Comparison of ENCODE assay signal across 8 cellular contexts in genomic region chr20:17530716-17531536, GRCh38. TPM values are rescaled to one million over a fixed set of nuclear protein-coding genes. Genes with fewer than 3 reads are reported as not detected.
DNase-seq lines count a peak whose midpoint lies in the region; ATAC-seq, FAIRE-seq and TF ChIP-seq lines count a peak whose summit lies in the region.

Gene BFSP1 (minus strand): TSS chr20:17531379. CDS start chr20:17531329, 50 bp downstream.

- H3K79me2 ChIP-seq in parathyroid adenoma, result no peaks in the 10 kb centered on the region

- H3K4me1 Mint-ChIP-seq in activated naive CD8-positive, alpha-beta T cell treated with anti-CD3 and anti-CD28 coated beads, Interleukin-2, amount 10 ng/mL, durations not matched to agents 7 days and 5 days, result peaks cover 13% of the 10 kb centered on the region

- DNase-seq in EL (peak; percentile 73), HuH-7.5 (ENCODE audit: low spot score) (peak; percentile 68), RWPE2 (ENCODE audit: low spot score) (no peak), heart right ventricle (peak; percentile 32 to 56), urothelium cell line (ENCODE audit: low spot score) (peak; percentile 84)
- peak; percentile 66 for DNase-seq in activated naive CD8-positive, alpha-beta T cell treated with anti-CD3 and anti-CD28 coated beads, Interleukin-2, amount 10 ng/mL, durations not matched to agents 7 days and 5 days

- H3K9me3 Mint-ChIP-seq in activated naive CD8-positive, alpha-beta T cell treated with anti-CD3 and anti-CD28 coated beads, Interleukin-2, amount 10 ng/mL, durations not matched to agents 7 days and 5 days, result no peaks in the 10 kb centered on the region

- H3K4me1 ChIP-seq in RWPE2 (ENCODE audit: insufficient read depth, poor library complexity, severe bottlenecking) (no peaks in the 10 kb centered on the region), heart right ventricle (peaks cover 0 to 21% (median 5%) of the 10 kb centered on the region in 9 donors), parathyroid adenoma (peaks cover 5% of the 10 kb centered on the region)

- peak within 1 kb of the TSS; percentile 67 for H3K27ac Mint-ChIP-seq in activated naive CD8-positive, alpha-beta T cell treated with anti-CD3 and anti-CD28 coated beads, Interleukin-2, amount 10 ng/mL, durations not matched to agents 7 days and 5 days

- H3K36me3 Mint-ChIP-seq in activated naive CD8-positive, alpha-beta T cell treated with anti-CD3 and anti-CD28 coated beads, Interleukin-2, amount 10 ng/mL, durations not matched to agents 7 days and 5 days, result no peaks in the 10 kb centered on the region

- peaks cover 30% of the 10 kb centered on the region for H3K27me3 Mint-ChIP-seq in activated naive CD8-positive, alpha-beta T cell treated with anti-CD3 and anti-CD28 coated beads, Interleukin-2, amount 10 ng/mL, durations not matched to agents 7 days and 5 days

- H3K4me3 ChIP-seq in RWPE2 (ENCODE audit: severe bottlenecking) (peak within 1 kb of the TSS; percentile 49), heart right ventricle (peak within 1 kb of the TSS; percentile 32 to 63 (median 57)), parathyroid adenoma (ENCODE audit: low read depth, low read length) (peak within 1 kb of the TSS; percentile 63)

- ATAC-seq in RWPE2 (ENCODE audit: low read depth) (peak; percentile 78), heart right ventricle (peak; percentile 50 to 91 (median 79)), GM21423 (IDR thresholded peaks at IDR 0.05; ENCODE audit: unreplicated experiment) (no peak)
- peak; percentile 78 for ATAC-seq in activated naive CD8-positive, alpha-beta T cell treated with anti-CD3 and anti-CD28 coated beads, Interleukin-2, amount 10 ng/mL, durations not matched to agents 7 days and 5 days (ENCODE audit: low read depth)

- H3K4me2 ChIP-seq in parathyroid adenoma (ENCODE audit: low read length), result peak within 1 kb of the TSS; percentile 87

- peak within 1 kb of the TSS; percentile 23 for H3K9ac ChIP-seq in parathyroid adenoma

- intact Hi-C loops in heart right ventricle (cut with DNase I), result loop anchor here in 3 of 10 donors (10.0 kb wide), 2 partner anchors 364 to 374 kb away; no protein-coding TSS in a partner anchor

- no peaks in the 10 kb centered on the region for H3K36me3 ChIP-seq in RWPE2 (ENCODE audit: low read depth)
- H3K36me3 ChIP-seq in heart right ventricle, result no peaks in the 10 kb centered on the region
- no peaks in the 10 kb centered on the region for H3K36me3 ChIP-seq in parathyroid adenoma (ENCODE audit: control insufficient read depth, insufficient read depth, low read length)

- H2AFZ ChIP-seq in parathyroid adenoma, result peak within 1 kb of the TSS; percentile 97

- H3K9me3 ChIP-seq in RWPE2 (ENCODE audit: severe bottlenecking), result no peaks in the 10 kb centered on the region
- H3K9me3 ChIP-seq in heart right ventricle, result no peaks in the 10 kb centered on the region
- H3K9me3 ChIP-seq in parathyroid adenoma (ENCODE audit: control insufficient read depth, low read length), result no peaks in the 10 kb centered on the region

- H3K27me3 ChIP-seq in RWPE2 (ENCODE audit: insufficient read depth, poor library complexity, severe bottlenecking) (no peaks in the 10 kb centered on the region), heart right ventricle (peaks cover 0 to 26% (median 0%) of the 10 kb centered on the region in 7 donors), parathyroid adenoma (ENCODE audit: control insufficient read depth, insufficient read depth, low read length) (no peaks in the 10 kb centered on the region)

- FAIRE-seq in urothelium cell line (lab: Jason Lieb, UNC), result peak; percentile 50

- WGBS in heart right ventricle, 2 donors, result 1% methylated on average over 93 to 106 of the region's 106 CpGs

- POLR2A ChIA-PET in activated naive CD8-positive, alpha-beta T cell treated with anti-CD3 and anti-CD28 coated beads, Interleukin-2, amount 10 ng/mL, durations not matched to agents 7 days and 5 days (lab: Charles Lee), result interaction anchor here (1.1 to 1.8 kb wide), 2 partner anchors 26 to 80 kb away, joined by 3 to 9 read pairs; no protein-coding TSS in a partner anchor

- TF ChIP-seq CTCF in RWPE2 (IDR thresholded peaks at IDR 0.05; ENCODE audit: poor library complexity, severe bottlenecking), result peak; percentile 19
- TF ChIP-seq CTCF in heart right ventricle (IDR thresholded peaks at IDR 0.05), result no peak
- no peak for TF ChIP-seq CTCF in parathyroid adenoma (IDR thresholded peaks at IDR 0.05)

- peak within 1 kb of the TSS; percentile 87 for H3K4me3 Mint-ChIP-seq in activated naive CD8-positive, alpha-beta T cell treated with anti-CD3 and anti-CD28 coated beads, Interleukin-2, amount 10 ng/mL, durations not matched to agents 7 days and 5 days

- H3K27ac ChIP-seq in RWPE2 (ENCODE audit: poor library complexity, severe bottlenecking) (peak within 1 kb of the TSS; percentile 17), heart right ventricle (peak within 1 kb of the TSS in 9 of 10 donors; percentile 13 to 67 (median 60)), parathyroid adenoma (peak within 1 kb of the TSS; percentile 75)

RNA-seq across cellular contexts. Expression of gene BFSP1, which starts in this region (rescaled TPM):
- under 1 TPM; 0.17 to 0.36 TPM for total RNA-seq in activated naive CD8-positive, alpha-beta T cell treated with anti-CD3 and anti-CD28 coated beads, Interleukin-2, amount 10 ng/mL, durations not matched to agents 7 days and 5 days
- 1 to 10 TPM in 2 of 10 donors, under 1 TPM in 8; 0.27 to 1.9 (median 0.70) TPM for total RNA-seq in heart right ventricle
- polyA plus RNA-seq in heart right ventricle, result under 1 TPM; 0.19 to 0.44 TPM

Comparison
In these comparisons a context has a peak if more than half of its experiments do, and no peak if none do; other contexts are left out.
1. Peak in DNase-seq and ATAC-seq in activated naive CD8-positive, alpha-beta T cell treated with anti-CD3 and anti-CD28 coated beads, Interleukin-2, amount 10 ng/mL, durations not matched to agents 7 days and 5 days; RNA of the gene not detected or under 1 TPM.
2. H3K27ac ChIP-seq: peak in every context shown above with its lines; median percentile 75 in parathyroid adenoma; 60 in heart right ventricle; 17 in RWPE2.